In genomic region chr4:142846729-142847606, GRCh38 we compare ENCODE assay signal across 8 cellular contexts. TPM values are rescaled to one million over a fixed set of nuclear protein-coding genes. Genes with fewer than 3 reads are reported as not detected.
DNase-seq lines count a peak whose midpoint lies in the region; ATAC-seq and TF ChIP-seq lines count a peak whose summit lies in the region.

No MANE protein-coding gene starts in this region.

- DNase-seq in A673 (ENCODE audit: low spot score) (no peak), KG1 (lab: John Stamatoyannopoulos, UW) (peak; percentile 24), cardiac fibroblast (ENCODE audit: low read depth in 2 of 2) (peak; percentile 27 to 31), left kidney (ENCODE audit: low read depth, low spot score) (peak; percentile 84), NOMO-1 treated with dmso at 0.1 percent for 144 hours (lab: John Stamatoyannopoulos, UW; ENCODE audit: unreplicated experiment) (no peak)
- peak; percentile 25 to 49 (median 38) for DNase-seq in activated CD4-positive, CD25-positive, alpha-beta regulatory T cell (lab: John Stamatoyannopoulos, UW)
- DNase-seq in stimulated activated CD4-positive, alpha-beta T cell treated with anti-CD3 and anti-CD28 coated beads, Interleukin-4, amount 100 ng/mL, for 24 hours = peak; percentile 80

- H3K4me1 ChIP-seq in A673 (ENCODE audit: insufficient read depth, low read length, poor library complexity, severe bottlenecking) = no peaks in the 10 kb centered on the region

- CTCF ChIA-PET in A673 (lab: Charles Lee) = no interaction called here

- H3K27me3 ChIP-seq in A673 (replicated peaks; ENCODE audit: insufficient read depth, low read depth, low read length, poor library complexity) = peaks cover 65% of the 10 kb centered on the region

- H3K4me3 ChIP-seq in A673 (ENCODE audit: low read depth, low read length, poor library complexity, severe bottlenecking) (peak overlapping the region; percentile 44), cardiac fibroblast (replicated peaks in 1 of 2; ENCODE audit: low read depth in 2 of 2, low read length in 2 of 2) (peak overlapping the region; percentile 66 to 83)

- no peak overlapping the region for H3K27ac ChIP-seq in A673 (ENCODE audit: low read depth, low read length, poor library complexity, severe bottlenecking)

- TF ChIP-seq CTCF in A673 (conservative IDR thresholded peaks at IDR 0.05; ENCODE audit: low read depth, low read length) (0 out of 2 replicates have a peak, but pooled peaks have one; percentile 13), cardiac fibroblast (IDR thresholded peaks at IDR 0.05; ENCODE audit: low read depth, low read length) (peak; percentile 3)

- intact Hi-C loops in A673 (cut with micrococcal nuclease; ENCODE audit: unreplicated experiment) = loop anchor here (2.0 to 10.0 kb wide), 2 partner anchors 722 to 1542 kb away; no protein-coding TSS in a partner anchor

- no peaks in the 10 kb centered on the region for H3K36me3 ChIP-seq in A673 (ENCODE audit: insufficient read depth, low read length, poor library complexity, severe bottlenecking)

- peak; percentile 71 for ATAC-seq in GM19324 (IDR thresholded peaks at IDR 0.05; ENCODE audit: low FRiP score, unreplicated experiment)

- H3K9me3 ChIP-seq in A673 (ENCODE audit: low read depth, low read length, poor library complexity, severe bottlenecking) = no peaks in the 10 kb centered on the region

- no TSS peak for BruUV-seq in A673 (replicated peaks; lab: Mats Ljungman, UMichigan)

- POLR2A ChIA-PET in A673 (lab: Charles Lee; ENCODE audit: low non-redundant PET) = no interaction called here

RNA-seq across cellular contexts. Expression of gene INPP4B, which starts 0.9 kb away (rescaled TPM):
- 13.1 and 17.5 TPM in 2 replicates for total RNA-seq in A673 (2021)

Comparison
In these comparisons a context has a peak if more than half of its experiments do, and no peak if none do; other contexts are left out.
1. DNase-seq: peak in KG1 (single experiment), activated CD4-positive, CD25-positive, alpha-beta regulatory T cell (4 of 4), cardiac fibroblast (2 of 2), left kidney (single experiment) and stimulated activated CD4-positive, alpha-beta T cell treated with anti-CD3 and anti-CD28 coated beads, Interleukin-4, amount 100 ng/mL, for 24 hours (single experiment); none in A673 (single experiment) and NOMO-1 treated with dmso at 0.1 percent for 144 hours (single experiment).